8 cellular contexts compared by ENCODE assay signal in the genomic region with DNA sequence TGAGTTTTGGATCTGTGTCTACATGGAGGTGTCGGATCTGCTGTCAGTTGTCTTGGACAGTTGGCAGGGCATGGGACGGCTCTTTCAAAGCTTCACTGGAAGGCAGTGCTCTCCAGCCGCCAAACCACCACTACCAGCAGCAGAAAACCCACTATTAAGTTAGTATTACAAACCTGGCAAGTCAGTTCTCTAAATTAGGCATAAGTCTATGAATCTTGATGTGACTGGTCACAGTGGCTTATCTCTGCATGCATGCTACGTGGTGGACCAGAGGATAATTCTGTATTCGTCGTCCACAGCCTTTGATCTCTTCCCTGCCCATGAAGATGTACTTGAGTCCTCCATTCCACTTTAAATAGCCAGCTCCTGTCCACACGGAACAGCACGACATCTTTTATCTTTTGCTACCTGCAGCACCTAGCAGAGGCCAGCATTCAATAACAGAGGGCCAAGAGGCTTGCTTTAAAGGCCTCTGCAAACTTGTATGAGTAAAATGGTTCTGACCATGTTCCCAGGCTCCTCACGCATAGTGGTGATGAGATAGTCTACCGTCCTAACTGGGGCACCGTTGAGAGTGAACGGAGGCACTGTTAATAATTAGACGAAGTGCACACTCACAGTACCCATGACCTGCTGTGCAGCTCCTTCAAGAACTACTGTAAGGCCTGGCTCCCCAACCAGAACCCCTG. TPM values are rescaled to one million over a fixed set of nuclear protein-coding genes. Genes with fewer than 3 reads are reported as not detected.
DNase-seq lines count a peak whose midpoint lies in the region; ATAC-seq and TF ChIP-seq lines count a peak whose summit lies in the region.

No MANE protein-coding gene starts in this region.

- no peaks in the 10 kb centered on the region for H3K9me3 Mint-ChIP-seq in T-cell

- in situ Hi-C loops in gastrocnemius medialis (cut with MboI; ENCODE audit: low sequenced_read_pairs in 4 of 4): loop anchor here in 1 of 4 donors (10.0 kb wide), 1 partner anchor 50 kb away; no protein-coding TSS in a partner anchor

- H3K27ac Mint-ChIP-seq in T-cell: peak overlapping the region; percentile 80 to 83

- no peaks in the 10 kb centered on the region for H3K36me3 Mint-ChIP-seq in T-cell

- TF ChIP-seq CTCF in GM12865 (IDR thresholded peaks at IDR 0.05; ENCODE audit: insufficient read depth, low read depth, low read length, missing control alignments) (no peak), gastrocnemius medialis (IDR thresholded peaks at IDR 0.05 in 4 of 5, conservative IDR thresholded peaks at IDR 0.05 in 1 of 5) (no peak)

- POLR2A ChIA-PET in T-cell (lab: Charles Lee): no interaction called here

- ATAC-seq in T-cell (replicated peaks in 1 of 4) (no peak), gastrocnemius medialis (peak in 1 of 2 donors; percentile 2)

- intact Hi-C loops in gastrocnemius medialis (cut with DNase I; ENCODE audit: low total_unique reads): loop anchor here (10.0 kb wide), 1 partner anchor 490 kb away; a partner anchor contains a TSS

- no peak for TF ChIP-seq POLR2A in gastrocnemius medialis (IDR thresholded peaks at IDR 0.05)

- H3K27me3 ChIP-seq in gastrocnemius medialis: no peaks in the 10 kb centered on the region

- peaks cover 73 to 84% (median 81%) of the 10 kb centered on the region in 3 donors for H3K4me1 Mint-ChIP-seq in T-cell

- H3K27ac ChIP-seq in gastrocnemius medialis: peak overlapping the region; percentile 92 to 97 (median 96)

- DNase-seq in GM12865 (ENCODE audit: low read depth) (no peak), T-cell (no peak), glomerular visceral epithelial cell (ENCODE audit: extremely low spot score) (peak; percentile 53), gastrocnemius medialis (no peak), NCI-H146 treated with DMSO at 0.1 percent for 48 hours (lab: John Stamatoyannopoulos, UW; ENCODE audit: unreplicated experiment) (no peak), SIG-M5 (lab: John Stamatoyannopoulos, UW) (no peak), activated gamma-delta T cell (lab: John Stamatoyannopoulos, UW) (no peak), NCI-H1694 (lab: John Stamatoyannopoulos, UW) (no peak)

- no peaks in the 10 kb centered on the region for H3K36me3 ChIP-seq in gastrocnemius medialis

- H3K27me3 Mint-ChIP-seq in T-cell: peaks cover 4 to 25% of the 10 kb centered on the region in 2 donors

- CTCF ChIA-PET in T-cell (lab: Charles Lee): interaction anchor here in 1 of 2 donors (1.0 to 1.2 kb wide), 2 partner anchors 20 to 33 kb away, joined by 3 to 5 read pairs; no protein-coding TSS in a partner anchor

- no peaks in the 10 kb centered on the region for H3K9me3 ChIP-seq in gastrocnemius medialis

- peak overlapping the region; percentile 81 to 89 (median 88) for H3K4me3 Mint-ChIP-seq in T-cell

- peaks cover 51 to 53% of the 10 kb centered on the region in 2 donors for H3K4me1 ChIP-seq in gastrocnemius medialis

- H3K4me3 ChIP-seq in GM12865 (ENCODE audit: low read depth, low read length) (peak overlapping the region; percentile 52), gastrocnemius medialis (peak overlapping the region; percentile 65 to 95 (median 78))

RNA-seq across cellular contexts. Expression of a gene that starts 0.8 kb away (rescaled TPM):
- total RNA-seq in T-cell: 10 to 100 TPM; 11.9 to 14.7 (median 13.0) TPM
- 10 to 100 TPM; 23.3 to 43.8 (median 29.5) TPM for total RNA-seq in gastrocnemius medialis

RNA-seq across cellular contexts. Expression of a gene that starts 42.7 kb away (rescaled TPM):
- total RNA-seq in T-cell: under 1 TPM in 3 of 5 donors, not detected in 2; 0.23 to 0.41 (median 0.26) TPM
- 1 to 10 TPM in 3 of 4 donors, under 1 TPM in 1; 0.92 to 3.2 (median 2.1) TPM for total RNA-seq in gastrocnemius medialis
